Comparison of ENCODE assay signal across 11 cellular contexts in genomic region chr11:73907191-73907590, GRCh38. TPM values are rescaled to one million over a fixed set of nuclear protein-coding genes. Genes with fewer than 3 reads are reported as not detected.
DNase-seq lines count a peak whose midpoint lies in the region; ATAC-seq, FAIRE-seq and TF ChIP-seq lines count a peak whose summit lies in the region.
"Had no signal": no experiment of that assay in that cellular context is flagged by ENCODE, and none has a peak within 500 bp of the region (broad histone marks: within the 10 kb centered on the region; RNA-seq: fewer than 3 reads in every experiment).

No MANE protein-coding gene starts in this region.

- H3K4me1 Mint-ChIP-seq in astrocyte (ENCODE audit: low read depth, unreplicated experiment) = no peaks in the 10 kb centered on the region
- H3K4me1 Mint-ChIP-seq: nephron had no signal

- H3K9me3 ChIP-seq in astrocyte (ENCODE audit: insufficient read depth, low read depth, low read length) (no peaks in the 10 kb centered on the region), HepG2 (ENCODE audit: low read length) (no peaks in the 10 kb centered on the region)
- H3K9me3 ChIP-seq: SJSA1 had no signal

- DNase-seq in Caki2 (ENCODE audit: low read depth) = peak; percentile 37
- DNase-seq in Kasumi-1 (lab: John Stamatoyannopoulos, UW) = peak; percentile 60 to 63
- peak; percentile 31 for DNase-seq in astrocyte (ENCODE audit: low read depth)
- peak; percentile 6 for DNase-seq in HepG2 (ENCODE audit: low spot score)
- no peak for DNase-seq in HuH-7.5 (ENCODE audit: low spot score)

- no peak overlapping the region for H3K27ac Mint-ChIP-seq in astrocyte (ENCODE audit: unreplicated experiment)
- H3K27ac Mint-ChIP-seq: nephron had no signal

- in situ Hi-C loops in Caki2 (cut with HindIII; ENCODE audit: low pct_unique_long_range_greater_than_20kb, low sequenced_read_pairs) (no loop called here), HepG2 (cut with HindIII; ENCODE audit: extremely low pct_ligation_motif_present, low pct_unique_long_range_greater_than_20kb) (no loop called here)

- no peaks in the 10 kb centered on the region for H3K27me3 Mint-ChIP-seq in astrocyte (ENCODE audit: low read depth, unreplicated experiment)

- ATAC-seq in HepG2 = peak; percentile 80
- no peak for ATAC-seq in HG02852 (IDR thresholded peaks at IDR 0.05; ENCODE audit: unreplicated experiment)
- no peak for ATAC-seq in GM19324 (IDR thresholded peaks at IDR 0.05; ENCODE audit: low FRiP score, unreplicated experiment)
- ATAC-seq in GM21367 (IDR thresholded peaks at IDR 0.05; ENCODE audit: unreplicated experiment) = no peak

- H3K4me3 ChIP-seq in astrocyte (ENCODE audit: insufficient read depth, low read depth, low read length) = no peak overlapping the region
- no peak overlapping the region for H3K4me3 ChIP-seq in HepG2 (replicated peaks in 1 of 3; ENCODE audit: insufficient read depth in 1 of 3, low read depth in 2 of 3, low read length in 3 of 3)
- H3K4me3 ChIP-seq: SJSA1 had no signal

- no peak for TF ChIP-seq RAD21 in HepG2 (CRISPR knock-in tag; IDR thresholded peaks at IDR 0.05)

- BruUV-seq in HepG2 (replicated peaks; lab: Mats Ljungman, UMichigan) = no TSS peak

- H2AFZ ChIP-seq in astrocyte (ENCODE audit: low read depth, low read length) (no peak overlapping the region), HepG2 (ENCODE audit: low read length) (no peak overlapping the region)

- H3K36me3 ChIP-seq in astrocyte (ENCODE audit: insufficient read depth, low read length) (peaks cover 6% of the 10 kb centered on the region), HepG2 (replicated peaks in 1 of 2; ENCODE audit: control insufficient read depth in 1 of 2, insufficient read depth in 2 of 2, low read length in 2 of 2) (peaks cover 5 to 29% of the 10 kb centered on the region in 2 experiments)
- H3K36me3 ChIP-seq: SJSA1 had no signal

- H3K9me3 Mint-ChIP-seq in astrocyte (ENCODE audit: unreplicated experiment) = no peaks in the 10 kb centered on the region
- H3K9me3 Mint-ChIP-seq: nephron had no signal

- H3K36me3 Mint-ChIP-seq in astrocyte (ENCODE audit: low read depth, unreplicated experiment) = peaks cover 10% of the 10 kb centered on the region

- no peaks in the 10 kb centered on the region for H3K4me1 ChIP-seq in astrocyte (ENCODE audit: insufficient read depth, low read length)
- H3K4me1 ChIP-seq in HepG2 (ENCODE audit: insufficient read depth, low read length) = no peaks in the 10 kb centered on the region
- H3K4me1 ChIP-seq: SJSA1 had no signal

- 85% methylated on average over 4 of the region's 4 CpGs for WGBS in HepG2 (ENCODE audit: low lambda C conversion rate)

- intact Hi-C loops in HepG2 (cut with micrococcal nuclease; ENCODE audit: unreplicated experiment) = no loop called here

- H3K4me3 Mint-ChIP-seq in astrocyte (ENCODE audit: unreplicated experiment) = no peak overlapping the region
- H3K4me3 Mint-ChIP-seq: nephron had no signal

- no peak for TF ChIP-seq EP300 in HepG2 (IDR thresholded peaks at IDR 0.05; ENCODE audit: low read depth in 2 of 2, low read length in 2 of 2)
- TF ChIP-seq EP300 in HepG2 (CRISPR knock-in tag; IDR thresholded peaks at IDR 0.05; ENCODE audit: borderline replicate concordance) = no peak

- peak; percentile 13 for TF ChIP-seq CTCF in astrocyte (IDR thresholded peaks at IDR 0.05; ENCODE audit: insufficient read depth, low read depth, low read length)
- 0 out of 2 replicates have a peak, but pooled peaks have one; percentile 15 for TF ChIP-seq CTCF in HepG2 (CRISPR knock-in tag; IDR thresholded peaks at IDR 0.05)

- POLR2A ChIA-PET in HepG2 (lab: Yijun Ruan, JAX) = no interaction called here

- H3K27me3 ChIP-seq in astrocyte (ENCODE audit: insufficient read depth, low read length) (no peaks in the 10 kb centered on the region), HepG2 (ENCODE audit: control insufficient read depth in 1 of 2, insufficient read depth in 2 of 2, low read length in 2 of 2) (no peaks in the 10 kb centered on the region)
- H3K27me3 ChIP-seq: SJSA1 had no signal

- TF ChIP-seq POLR2A in HepG2 (IDR thresholded peaks at IDR 0.05; ENCODE audit: insufficient read depth in 1 of 2, low read depth in 2 of 2, low read length in 2 of 2) = no peak

- H3K27ac ChIP-seq in astrocyte (ENCODE audit: low read depth, low read length) (no peak overlapping the region), HepG2 (ENCODE audit: extremely low read length, insufficient read depth, low read length) (no peak overlapping the region)
- H3K27ac ChIP-seq: SJSA1 had no signal

- CTCF ChIA-PET in HepG2 (lab: Yijun Ruan, JAX; ENCODE audit: low intra/inter-chr PET ratio, low total read pairs) = no interaction called here

- no peaks in the 10 kb centered on the region for H3K79me2 ChIP-seq in astrocyte (ENCODE audit: insufficient read depth, low read length)
- H3K79me2 ChIP-seq in HepG2 (ENCODE audit: insufficient read depth, low read length) = no peaks in the 10 kb centered on the region

- no peaks in the 10 kb centered on the region for H4K20me1 ChIP-seq in astrocyte (ENCODE audit: insufficient read depth, low read length)
- no peaks in the 10 kb centered on the region for H4K20me1 ChIP-seq in HepG2 (ENCODE audit: insufficient read depth, low read length)

- FAIRE-seq in astrocyte (lab: Jason Lieb, UNC) (no peak), HepG2 (lab: Jason Lieb, UNC) (no peak)
- FAIRE-seq: GM12892 had no signal

- no peak overlapping the region for H3K4me2 ChIP-seq in astrocyte (ENCODE audit: low read length)
- no peak overlapping the region for H3K4me2 ChIP-seq in HepG2 (ENCODE audit: low read depth, low read length)

- H3K9ac ChIP-seq in astrocyte (ENCODE audit: low read length) (no peak overlapping the region), HepG2 (ENCODE audit: insufficient read depth, low read depth, low read length) (no peak overlapping the region)

RNA-seq across cellular contexts. Expression of gene PAAF1, which starts 30.4 kb away (rescaled TPM):
- total RNA-seq in Caki2 (2014; rRNA removed; shearing (Covaris generic); ENCODE audit: low replicate concordance) = 13.2 and 16.2 TPM in 2 replicates
- total RNA-seq in astrocyte (14.2 and 15.6 TPM in 2 replicates), HepG2 (2016; rRNA removed; fragmentation: Illumina TruSeq; extraction: Trizol) (28.8 and 46.4 TPM in 2 replicates)
- total RNA-seq in HepG2 (2016; cell fraction: cytosol; rRNA removed; fragmentation: Illumina TruSeq; extraction: Trizol; ENCODE audit: low read depth) = 8.6 and 9.1 TPM in 2 replicates
- 31.4 and 50.9 TPM in 2 replicates for total RNA-seq in HepG2 (2016; cell fraction: insoluble cytoplasmic fraction; rRNA removed; fragmentation: Illumina TruSeq; extraction: Trizol)
- 17.4 and 17.7 TPM in 2 replicates for total RNA-seq in HepG2 (2016; cell fraction: membrane; rRNA removed; fragmentation: Illumina TruSeq; extraction: Trizol)
- 16.2 and 17.3 TPM in 2 replicates for total RNA-seq in HepG2 (2016; cell fraction: nucleus; rRNA removed; fragmentation: Illumina TruSeq; extraction: Trizol)
- polyA plus RNA-seq in HepG2 (2011; rRNA removed) = 10.3 and 13.5 TPM in 2 replicates
- 11.6 and 15.0 TPM in 2 replicates for polyA plus RNA-seq in HepG2 (2011; cell fraction: cytosol; rRNA removed)
- 12.3 and 12.8 TPM in 2 replicates for polyA plus RNA-seq in HepG2 (2011; cell fraction: nucleus; rRNA removed)
- polyA plus RNA-seq in HepG2 (2012) = 17.7 and 25.6 TPM in 2 replicates
- polyA plus RNA-seq in HepG2 (2016; cell fraction: cytosol; fragmentation: Illumina TruSeq; extraction: Trizol; ENCODE audit: low read depth) = 11.9 and 13.8 TPM in 2 replicates
- polyA plus RNA-seq in HepG2 (2016; cell fraction: insoluble cytoplasmic fraction; fragmentation: Illumina TruSeq; extraction: Trizol; ENCODE audit: low read depth) = 53.0 and 59.6 TPM in 2 replicates
- polyA plus RNA-seq in HepG2 (2016; cell fraction: membrane; fragmentation: Illumina TruSeq; extraction: Trizol; ENCODE audit: low read depth) = 14.9 and 15.1 TPM in 2 replicates
- 27.5 and 29.8 TPM in 2 replicates for polyA plus RNA-seq in HepG2 (2016; cell fraction: nucleus; fragmentation: Illumina TruSeq; extraction: Trizol; ENCODE audit: insufficient read depth, low read depth)
- polyA minus RNA-seq in HepG2 (2011; rRNA and poly(A)+ RNA removed; ENCODE audit: low replicate concordance) = 11.5 and 12.5 TPM in 2 replicates
- polyA minus RNA-seq in HepG2 (2011; cell fraction: cytosol; rRNA and poly(A)+ RNA removed) = 7.7 and 10.2 TPM in 2 replicates
- 10.2 and 10.4 TPM in 2 replicates for polyA minus RNA-seq in HepG2 (2011; cell fraction: nucleus; rRNA and poly(A)+ RNA removed)

RNA-seq across cellular contexts. Expression of gene COA4, which starts 30.5 kb away (rescaled TPM):
- 60.5 and 92.4 TPM in 2 replicates for total RNA-seq in Caki2 (2014; rRNA removed; shearing (Covaris generic); ENCODE audit: low replicate concordance)
- total RNA-seq in astrocyte (55.9 and 59.0 TPM in 2 replicates), HepG2 (2016; rRNA removed; fragmentation: Illumina TruSeq; extraction: Trizol) (107 and 115 TPM in 2 replicates)
- 96.9 and 107 TPM in 2 replicates for total RNA-seq in HepG2 (2016; cell fraction: cytosol; rRNA removed; fragmentation: Illumina TruSeq; extraction: Trizol; ENCODE audit: low read depth)
- total RNA-seq in HepG2 (2016; cell fraction: insoluble cytoplasmic fraction; rRNA removed; fragmentation: Illumina TruSeq; extraction: Trizol) = 107 and 117 TPM in 2 replicates
- 122 and 138 TPM in 2 replicates for total RNA-seq in HepG2 (2016; cell fraction: membrane; rRNA removed; fragmentation: Illumina TruSeq; extraction: Trizol)
- 51.8 and 62.0 TPM in 2 replicates for total RNA-seq in HepG2 (2016; cell fraction: nucleus; rRNA removed; fragmentation: Illumina TruSeq; extraction: Trizol)
- 109 and 112 TPM in 2 replicates for polyA plus RNA-seq in HepG2 (2011; rRNA removed)
- polyA plus RNA-seq in HepG2 (2011; cell fraction: cytosol; rRNA removed) = 103 and 122 TPM in 2 replicates
- 90.3 and 95.4 TPM in 2 replicates for polyA plus RNA-seq in HepG2 (2011; cell fraction: nucleus; rRNA removed)
- polyA plus RNA-seq in HepG2 (2012) = 63.1 and 87.3 TPM in 2 replicates
- polyA plus RNA-seq in HepG2 (2016; cell fraction: cytosol; fragmentation: Illumina TruSeq; extraction: Trizol; ENCODE audit: low read depth) = 93.9 and 122 TPM in 2 replicates
- 128 and 137 TPM in 2 replicates for polyA plus RNA-seq in HepG2 (2016; cell fraction: insoluble cytoplasmic fraction; fragmentation: Illumina TruSeq; extraction: Trizol; ENCODE audit: low read depth)
- 117 and 136 TPM in 2 replicates for polyA plus RNA-seq in HepG2 (2016; cell fraction: membrane; fragmentation: Illumina TruSeq; extraction: Trizol; ENCODE audit: low read depth)
- polyA plus RNA-seq in HepG2 (2016; cell fraction: nucleus; fragmentation: Illumina TruSeq; extraction: Trizol; ENCODE audit: insufficient read depth, low read depth) = 98.6 and 101 TPM in 2 replicates
- 79.8 and 104 TPM in 2 replicates for polyA minus RNA-seq in HepG2 (2011; rRNA and poly(A)+ RNA removed; ENCODE audit: low replicate concordance)
- 25.2 and 25.5 TPM in 2 replicates for polyA minus RNA-seq in HepG2 (2011; cell fraction: cytosol; rRNA and poly(A)+ RNA removed)
- 52.3 and 78.8 TPM in 2 replicates for polyA minus RNA-seq in HepG2 (2011; cell fraction: nucleus; rRNA and poly(A)+ RNA removed)

RNA-seq across cellular contexts. Expression of gene DNAJB13, which starts 43.6 kb away (rescaled TPM):
- 2.4 TPM in 1 of 2 replicates, not detected in the other for total RNA-seq in Caki2 (2014; rRNA removed; shearing (Covaris generic); ENCODE audit: low replicate concordance)
- total RNA-seq in astrocyte = 1.2 and 1.3 TPM in 2 replicates
- total RNA-seq in HepG2 (2016; rRNA removed; fragmentation: Illumina TruSeq; extraction: Trizol) = not detected in 2 replicates
- total RNA-seq in HepG2 (2016; cell fraction: cytosol; rRNA removed; fragmentation: Illumina TruSeq; extraction: Trizol; ENCODE audit: low read depth) = not detected in 2 replicates
- total RNA-seq in HepG2 (2016; cell fraction: insoluble cytoplasmic fraction; rRNA removed; fragmentation: Illumina TruSeq; extraction: Trizol) = 0.15 TPM in 1 of 2 replicates, not detected in the other
- not detected in 2 replicates for total RNA-seq in HepG2 (2016; cell fraction: membrane; rRNA removed; fragmentation: Illumina TruSeq; extraction: Trizol)
- total RNA-seq in HepG2 (2016; cell fraction: nucleus; rRNA removed; fragmentation: Illumina TruSeq; extraction: Trizol) = not detected in 2 replicates
- 2.3 and 2.9 TPM in 2 replicates for polyA plus RNA-seq in HepG2 (2011; rRNA removed)
- 1.9 and 2.3 TPM in 2 replicates for polyA plus RNA-seq in HepG2 (2011; cell fraction: cytosol; rRNA removed)
- 4.0 and 4.2 TPM in 2 replicates for polyA plus RNA-seq in HepG2 (2011; cell fraction: nucleus; rRNA removed)
- 0.96 and 1.5 TPM in 2 replicates for polyA plus RNA-seq in HepG2 (2012)
- not detected in 2 replicates for polyA plus RNA-seq in HepG2 (2016; cell fraction: cytosol; fragmentation: Illumina TruSeq; extraction: Trizol; ENCODE audit: low read depth)
- not detected in 2 replicates for polyA plus RNA-seq in HepG2 (2016; cell fraction: insoluble cytoplasmic fraction; fragmentation: Illumina TruSeq; extraction: Trizol; ENCODE audit: low read depth)
- not detected in 2 replicates for polyA plus RNA-seq in HepG2 (2016; cell fraction: membrane; fragmentation: Illumina TruSeq; extraction: Trizol; ENCODE audit: low read depth)
- not detected in 2 replicates for polyA plus RNA-seq in HepG2 (2016; cell fraction: nucleus; fragmentation: Illumina TruSeq; extraction: Trizol; ENCODE audit: insufficient read depth, low read depth)
- 2.0 TPM in 1 of 2 replicates, not detected in the other for polyA minus RNA-seq in HepG2 (2011; rRNA and poly(A)+ RNA removed; ENCODE audit: low replicate concordance)
- polyA minus RNA-seq in HepG2 (2011; cell fraction: cytosol; rRNA and poly(A)+ RNA removed) = not detected in 2 replicates
- 0.99 and 1.4 TPM in 2 replicates for polyA minus RNA-seq in HepG2 (2011; cell fraction: nucleus; rRNA and poly(A)+ RNA removed)
- total RNA-seq: SJSA1 had no signal
